Comparison of ENCODE assay signal across 8 cellular contexts in genomic region chr1:160726498-160727391, GRCh38. TPM values are rescaled to one million over a fixed set of nuclear protein-coding genes. Genes with fewer than 3 reads are reported as not detected.
DNase-seq lines count a peak whose midpoint lies in the region; ATAC-seq and TF ChIP-seq lines count a peak whose summit lies in the region.

No MANE protein-coding gene starts in this region.

- H3K4me3 ChIP-seq in BJ (ENCODE audit: low read depth, low read length) = no peak overlapping the region

- peak; percentile 67 for ATAC-seq in GM18868 (IDR thresholded peaks at IDR 0.05; ENCODE audit: unreplicated experiment)
- ATAC-seq in HG03442 (IDR thresholded peaks at IDR 0.05; ENCODE audit: unreplicated experiment) = peak; percentile 62

- POLR2A ChIA-PET in BJ (lab: Charles Lee) = no interaction called here

- TF ChIP-seq CTCF in BJ (IDR thresholded peaks at IDR 0.05; ENCODE audit: insufficient read depth, low read depth, low read length) = peak; percentile 72

- H3K36me3 ChIP-seq in BJ (ENCODE audit: control insufficient read depth, insufficient read depth, low read length) = no peaks in the 10 kb centered on the region

- H3K27me3 ChIP-seq in BJ (ENCODE audit: control insufficient read depth, insufficient read depth, low read length) = no peaks in the 10 kb centered on the region

- no peak for DNase-seq in BJ (ENCODE audit: low read depth)
- peak; percentile 72 for DNase-seq in NCI-H69 (lab: John Stamatoyannopoulos, UW)
- DNase-seq in activated CD4-positive, alpha-beta T cell treated with anti-CD3 and anti-CD28 coated beads, Interleukin-2, amount 50 U/mL, for 4 hours = peak; percentile 44 to 49
- peak; percentile 45 for DNase-seq in epithelial cell of prostate (ENCODE audit: low read depth, low spot score)
- DNase-seq in middle frontal gyrus (ENCODE audit: extremely low spot score, low spot score) = peak; percentile 20
- DNase-seq in stromal cell of bone marrow (ENCODE audit: low read depth) = peak; percentile 27

- CTCF ChIA-PET in BJ (lab: Yijun Ruan, JAX) = interaction anchor here (0.6 to 5.4 kb wide), 4 partner anchors 12 to 371 kb away, joined by 3 to 40 read pairs (median 8); partner anchors contain the start of genes ITLN2 and SLAMF7

- H3K27ac ChIP-seq in epithelial cell of prostate = peak overlapping the region; percentile 77

RNA-seq across cellular contexts. Expression of gene SLAMF7, which starts 12.3 kb away (rescaled TPM):
- polyA plus RNA-seq in BJ (2011; rRNA removed) = not detected in 2 replicates
- polyA minus RNA-seq in BJ (2011; rRNA and poly(A)+ RNA removed) = not detected in 2 replicates

RNA-seq across cellular contexts. Expression of gene CD48, which starts 15.1 kb away (rescaled TPM):
- polyA plus RNA-seq in BJ (2011; rRNA removed) = not detected in 2 replicates
- polyA minus RNA-seq in BJ (2011; rRNA and poly(A)+ RNA removed) = not detected in 2 replicates
